ENCODE assay signal across 2 cellular contexts in genomic region chr12:114722176-114722575, GRCh38. TPM values are rescaled to one million over a fixed set of nuclear protein-coding genes. Genes with fewer than 3 reads are reported as not detected.
"Had no signal": no experiment of that assay in that cellular context is flagged by ENCODE, and none has a peak within 500 bp of the region (broad histone marks: within the 10 kb centered on the region; RNA-seq: fewer than 3 reads in every experiment).

No MANE protein-coding gene starts in this region.

RNA-seq across cellular contexts. Expression of gene TBX3, which starts 38.2 kb away (rescaled TPM):
- total RNA-seq: naive thymus-derived CD4-positive, alpha-beta T cell had no signal
- polyA plus RNA-seq: immature natural killer cell; naive thymus-derived CD4-positive, alpha-beta T cell had no signal
